In the genomic region with DNA sequence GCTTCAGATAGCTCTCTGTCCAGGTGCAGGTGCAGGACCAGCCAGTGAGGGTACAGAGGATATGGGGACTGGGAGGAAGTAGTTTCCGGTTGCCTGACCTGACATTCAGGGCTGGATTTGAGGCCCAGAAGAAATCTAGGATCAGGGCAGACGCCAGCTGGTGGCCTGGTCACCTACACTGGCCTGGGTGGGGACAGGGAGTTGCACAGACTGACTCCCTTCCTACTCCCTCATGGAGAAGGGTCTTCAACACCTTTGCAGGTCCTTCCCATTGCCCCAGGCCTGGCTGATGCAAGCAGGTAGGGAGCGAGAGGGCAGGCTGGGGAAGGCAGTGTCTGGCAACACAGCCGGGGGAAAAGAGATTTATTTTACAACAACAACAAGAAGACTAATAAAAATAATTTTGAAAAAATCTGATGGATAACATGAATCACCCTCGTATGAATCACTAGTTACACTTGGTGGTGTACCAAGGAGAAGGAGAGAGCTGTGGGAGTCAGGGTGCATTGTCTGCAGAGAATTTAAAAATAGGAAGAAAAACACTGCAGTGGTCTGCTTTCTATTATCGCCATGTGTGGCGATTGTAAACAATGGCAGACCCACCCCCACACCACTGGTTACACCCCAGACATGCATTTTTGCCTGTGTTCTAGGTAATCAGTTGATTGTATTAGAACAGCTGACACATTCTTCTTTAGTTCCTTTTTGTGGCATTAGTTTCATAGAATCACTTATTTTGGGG, we compare ENCODE assay signal across 1 cellular context.
TF ChIP-seq lines count a peak whose summit lies in the region.

No MANE protein-coding gene starts in this region.

TF ChIP-seq in K562, 482 proteins besides CTCF, POLR2A, EP300 and RAD21 (continued from another document and continues in another):
- TF ChIP-seq, protein P1, sequence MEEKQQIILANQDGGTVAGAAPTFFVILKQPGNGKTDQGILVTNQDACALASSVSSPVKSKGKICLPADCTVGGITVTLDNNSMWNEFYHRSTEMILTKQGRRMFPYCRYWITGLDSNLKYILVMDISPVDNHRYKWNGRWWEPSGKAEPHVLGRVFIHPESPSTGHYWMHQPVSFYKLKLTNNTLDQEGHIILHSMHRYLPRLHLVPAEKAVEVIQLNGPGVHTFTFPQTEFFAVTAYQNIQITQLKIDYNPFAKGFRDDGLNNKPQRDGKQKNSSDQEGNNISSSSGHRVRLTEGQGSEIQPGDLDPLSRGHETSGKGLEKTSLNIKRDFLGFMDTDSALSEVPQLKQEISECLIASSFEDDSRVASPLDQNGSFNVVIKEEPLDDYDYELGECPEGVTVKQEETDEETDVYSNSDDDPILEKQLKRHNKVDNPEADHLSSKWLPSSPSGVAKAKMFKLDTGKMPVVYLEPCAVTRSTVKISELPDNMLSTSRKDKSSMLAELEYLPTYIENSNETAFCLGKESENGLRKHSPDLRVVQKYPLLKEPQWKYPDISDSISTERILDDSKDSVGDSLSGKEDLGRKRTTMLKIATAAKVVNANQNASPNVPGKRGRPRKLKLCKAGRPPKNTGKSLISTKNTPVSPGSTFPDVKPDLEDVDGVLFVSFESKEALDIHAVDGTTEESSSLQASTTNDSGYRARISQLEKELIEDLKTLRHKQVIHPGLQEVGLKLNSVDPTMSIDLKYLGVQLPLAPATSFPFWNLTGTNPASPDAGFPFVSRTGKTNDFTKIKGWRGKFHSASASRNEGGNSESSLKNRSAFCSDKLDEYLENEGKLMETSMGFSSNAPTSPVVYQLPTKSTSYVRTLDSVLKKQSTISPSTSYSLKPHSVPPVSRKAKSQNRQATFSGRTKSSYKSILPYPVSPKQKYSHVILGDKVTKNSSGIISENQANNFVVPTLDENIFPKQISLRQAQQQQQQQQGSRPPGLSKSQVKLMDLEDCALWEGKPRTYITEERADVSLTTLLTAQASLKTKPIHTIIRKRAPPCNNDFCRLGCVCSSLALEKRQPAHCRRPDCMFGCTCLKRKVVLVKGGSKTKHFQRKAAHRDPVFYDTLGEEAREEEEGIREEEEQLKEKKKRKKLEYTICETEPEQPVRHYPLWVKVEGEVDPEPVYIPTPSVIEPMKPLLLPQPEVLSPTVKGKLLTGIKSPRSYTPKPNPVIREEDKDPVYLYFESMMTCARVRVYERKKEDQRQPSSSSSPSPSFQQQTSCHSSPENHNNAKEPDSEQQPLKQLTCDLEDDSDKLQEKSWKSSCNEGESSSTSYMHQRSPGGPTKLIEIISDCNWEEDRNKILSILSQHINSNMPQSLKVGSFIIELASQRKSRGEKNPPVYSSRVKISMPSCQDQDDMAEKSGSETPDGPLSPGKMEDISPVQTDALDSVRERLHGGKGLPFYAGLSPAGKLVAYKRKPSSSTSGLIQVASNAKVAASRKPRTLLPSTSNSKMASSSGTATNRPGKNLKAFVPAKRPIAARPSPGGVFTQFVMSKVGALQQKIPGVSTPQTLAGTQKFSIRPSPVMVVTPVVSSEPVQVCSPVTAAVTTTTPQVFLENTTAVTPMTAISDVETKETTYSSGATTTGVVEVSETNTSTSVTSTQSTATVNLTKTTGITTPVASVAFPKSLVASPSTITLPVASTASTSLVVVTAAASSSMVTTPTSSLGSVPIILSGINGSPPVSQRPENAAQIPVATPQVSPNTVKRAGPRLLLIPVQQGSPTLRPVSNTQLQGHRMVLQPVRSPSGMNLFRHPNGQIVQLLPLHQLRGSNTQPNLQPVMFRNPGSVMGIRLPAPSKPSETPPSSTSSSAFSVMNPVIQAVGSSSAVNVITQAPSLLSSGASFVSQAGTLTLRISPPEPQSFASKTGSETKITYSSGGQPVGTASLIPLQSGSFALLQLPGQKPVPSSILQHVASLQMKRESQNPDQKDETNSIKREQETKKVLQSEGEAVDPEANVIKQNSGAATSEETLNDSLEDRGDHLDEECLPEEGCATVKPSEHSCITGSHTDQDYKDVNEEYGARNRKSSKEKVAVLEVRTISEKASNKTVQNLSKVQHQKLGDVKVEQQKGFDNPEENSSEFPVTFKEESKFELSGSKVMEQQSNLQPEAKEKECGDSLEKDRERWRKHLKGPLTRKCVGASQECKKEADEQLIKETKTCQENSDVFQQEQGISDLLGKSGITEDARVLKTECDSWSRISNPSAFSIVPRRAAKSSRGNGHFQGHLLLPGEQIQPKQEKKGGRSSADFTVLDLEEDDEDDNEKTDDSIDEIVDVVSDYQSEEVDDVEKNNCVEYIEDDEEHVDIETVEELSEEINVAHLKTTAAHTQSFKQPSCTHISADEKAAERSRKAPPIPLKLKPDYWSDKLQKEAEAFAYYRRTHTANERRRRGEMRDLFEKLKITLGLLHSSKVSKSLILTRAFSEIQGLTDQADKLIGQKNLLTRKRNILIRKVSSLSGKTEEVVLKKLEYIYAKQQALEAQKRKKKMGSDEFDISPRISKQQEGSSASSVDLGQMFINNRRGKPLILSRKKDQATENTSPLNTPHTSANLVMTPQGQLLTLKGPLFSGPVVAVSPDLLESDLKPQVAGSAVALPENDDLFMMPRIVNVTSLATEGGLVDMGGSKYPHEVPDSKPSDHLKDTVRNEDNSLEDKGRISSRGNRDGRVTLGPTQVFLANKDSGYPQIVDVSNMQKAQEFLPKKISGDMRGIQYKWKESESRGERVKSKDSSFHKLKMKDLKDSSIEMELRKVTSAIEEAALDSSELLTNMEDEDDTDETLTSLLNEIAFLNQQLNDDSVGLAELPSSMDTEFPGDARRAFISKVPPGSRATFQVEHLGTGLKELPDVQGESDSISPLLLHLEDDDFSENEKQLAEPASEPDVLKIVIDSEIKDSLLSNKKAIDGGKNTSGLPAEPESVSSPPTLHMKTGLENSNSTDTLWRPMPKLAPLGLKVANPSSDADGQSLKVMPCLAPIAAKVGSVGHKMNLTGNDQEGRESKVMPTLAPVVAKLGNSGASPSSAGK (IDR thresholded peaks at IDR 0.05): no peak
- TF ChIP-seq IFI16 (CRISPR knock-in tag; IDR thresholded peaks at IDR 0.05): no peak
- no peak for TF ChIP-seq XRCC4 (IDR thresholded peaks at IDR 0.05; ENCODE audit: extremely low read depth, insufficient read depth, insufficient read length)
- TF ChIP-seq E2F3 (CRISPR knock-in tag; IDR thresholded peaks at IDR 0.05): no peak
- TF ChIP-seq JUND (IDR thresholded peaks at IDR 0.05; ENCODE audit: borderline replicate concordance, low read depth, low read length): peak; percentile 24; the same call in 1 of the 2 replicates
- TF ChIP-seq JUND (tag; IDR thresholded peaks at IDR 0.05; ENCODE audit: borderline replicate concordance, low read depth, low read length): no peak; the same call in 2 of the 3 replicates
- no peak for TF ChIP-seq PHB2 (IDR thresholded peaks at IDR 0.05; ENCODE audit: low read depth)
- TF ChIP-seq MIER1 (IDR thresholded peaks at IDR 0.05; ENCODE audit: low read depth): no peak
- peak; percentile 17; the same call in 1 of the 2 replicates for TF ChIP-seq CBFA2T3 (IDR thresholded peaks at IDR 0.05)
- TF ChIP-seq, protein P2, sequence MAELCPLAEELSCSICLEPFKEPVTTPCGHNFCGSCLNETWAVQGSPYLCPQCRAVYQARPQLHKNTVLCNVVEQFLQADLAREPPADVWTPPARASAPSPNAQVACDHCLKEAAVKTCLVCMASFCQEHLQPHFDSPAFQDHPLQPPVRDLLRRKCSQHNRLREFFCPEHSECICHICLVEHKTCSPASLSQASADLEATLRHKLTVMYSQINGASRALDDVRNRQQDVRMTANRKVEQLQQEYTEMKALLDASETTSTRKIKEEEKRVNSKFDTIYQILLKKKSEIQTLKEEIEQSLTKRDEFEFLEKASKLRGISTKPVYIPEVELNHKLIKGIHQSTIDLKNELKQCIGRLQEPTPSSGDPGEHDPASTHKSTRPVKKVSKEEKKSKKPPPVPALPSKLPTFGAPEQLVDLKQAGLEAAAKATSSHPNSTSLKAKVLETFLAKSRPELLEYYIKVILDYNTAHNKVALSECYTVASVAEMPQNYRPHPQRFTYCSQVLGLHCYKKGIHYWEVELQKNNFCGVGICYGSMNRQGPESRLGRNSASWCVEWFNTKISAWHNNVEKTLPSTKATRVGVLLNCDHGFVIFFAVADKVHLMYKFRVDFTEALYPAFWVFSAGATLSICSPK (IDR thresholded peaks at IDR 0.05; ENCODE audit: borderline replicate concordance): no peak
- no peak for TF ChIP-seq HMG20B (CRISPR knock-in tag; IDR thresholded peaks at IDR 0.05)
- TF ChIP-seq HDAC2 (IDR thresholded peaks at IDR 0.05): no peak
- no peak for TF ChIP-seq NR2C2 (CRISPR knock-in tag; IDR thresholded peaks at IDR 0.05)
- no peak for TF ChIP-seq NR2C2 (tag; IDR thresholded peaks at IDR 0.05)
- TF ChIP-seq, protein P3, sequence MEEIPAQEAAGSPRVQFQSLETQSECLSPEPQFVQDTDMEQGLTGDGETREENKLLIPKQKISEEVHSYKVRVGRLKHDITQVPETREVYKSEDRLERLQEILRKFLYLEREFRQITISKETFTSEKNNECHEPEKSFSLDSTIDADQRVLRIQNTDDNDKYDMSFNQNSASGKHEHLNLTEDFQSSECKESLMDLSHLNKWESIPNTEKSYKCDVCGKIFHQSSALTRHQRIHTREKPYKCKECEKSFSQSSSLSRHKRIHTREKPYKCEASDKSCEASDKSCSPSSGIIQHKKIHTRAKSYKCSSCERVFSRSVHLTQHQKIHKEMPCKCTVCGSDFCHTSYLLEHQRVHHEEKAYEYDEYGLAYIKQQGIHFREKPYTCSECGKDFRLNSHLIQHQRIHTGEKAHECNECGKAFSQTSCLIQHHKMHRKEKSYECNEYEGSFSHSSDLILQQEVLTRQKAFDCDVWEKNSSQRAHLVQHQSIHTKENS (CRISPR knock-in tag; IDR thresholded peaks at IDR 0.05): no peak
- TF ChIP-seq ZNF212 (CRISPR knock-in tag; IDR thresholded peaks at IDR 0.05): no peak
- TF ChIP-seq, protein P4, sequence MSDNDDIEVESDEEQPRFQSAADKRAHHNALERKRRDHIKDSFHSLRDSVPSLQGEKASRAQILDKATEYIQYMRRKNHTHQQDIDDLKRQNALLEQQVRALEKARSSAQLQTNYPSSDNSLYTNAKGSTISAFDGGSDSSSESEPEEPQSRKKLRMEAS (CRISPR knock-in tag; IDR thresholded peaks at IDR 0.05): 0 out of 2 replicates have a peak, but pooled peaks have one; percentile 28
- TF ChIP-seq BCL6 (CRISPR knock-in tag; IDR thresholded peaks at IDR 0.05): no peak
- TF ChIP-seq, protein P5, sequence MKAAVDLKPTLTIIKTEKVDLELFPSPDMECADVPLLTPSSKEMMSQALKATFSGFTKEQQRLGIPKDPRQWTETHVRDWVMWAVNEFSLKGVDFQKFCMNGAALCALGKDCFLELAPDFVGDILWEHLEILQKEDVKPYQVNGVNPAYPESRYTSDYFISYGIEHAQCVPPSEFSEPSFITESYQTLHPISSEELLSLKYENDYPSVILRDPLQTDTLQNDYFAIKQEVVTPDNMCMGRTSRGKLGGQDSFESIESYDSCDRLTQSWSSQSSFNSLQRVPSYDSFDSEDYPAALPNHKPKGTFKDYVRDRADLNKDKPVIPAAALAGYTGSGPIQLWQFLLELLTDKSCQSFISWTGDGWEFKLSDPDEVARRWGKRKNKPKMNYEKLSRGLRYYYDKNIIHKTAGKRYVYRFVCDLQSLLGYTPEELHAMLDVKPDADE (conservative IDR thresholded peaks at IDR 0.05; ENCODE audit: control insufficient read depth, low read depth, low read length): no peak
- TF ChIP-seq, protein P6, sequence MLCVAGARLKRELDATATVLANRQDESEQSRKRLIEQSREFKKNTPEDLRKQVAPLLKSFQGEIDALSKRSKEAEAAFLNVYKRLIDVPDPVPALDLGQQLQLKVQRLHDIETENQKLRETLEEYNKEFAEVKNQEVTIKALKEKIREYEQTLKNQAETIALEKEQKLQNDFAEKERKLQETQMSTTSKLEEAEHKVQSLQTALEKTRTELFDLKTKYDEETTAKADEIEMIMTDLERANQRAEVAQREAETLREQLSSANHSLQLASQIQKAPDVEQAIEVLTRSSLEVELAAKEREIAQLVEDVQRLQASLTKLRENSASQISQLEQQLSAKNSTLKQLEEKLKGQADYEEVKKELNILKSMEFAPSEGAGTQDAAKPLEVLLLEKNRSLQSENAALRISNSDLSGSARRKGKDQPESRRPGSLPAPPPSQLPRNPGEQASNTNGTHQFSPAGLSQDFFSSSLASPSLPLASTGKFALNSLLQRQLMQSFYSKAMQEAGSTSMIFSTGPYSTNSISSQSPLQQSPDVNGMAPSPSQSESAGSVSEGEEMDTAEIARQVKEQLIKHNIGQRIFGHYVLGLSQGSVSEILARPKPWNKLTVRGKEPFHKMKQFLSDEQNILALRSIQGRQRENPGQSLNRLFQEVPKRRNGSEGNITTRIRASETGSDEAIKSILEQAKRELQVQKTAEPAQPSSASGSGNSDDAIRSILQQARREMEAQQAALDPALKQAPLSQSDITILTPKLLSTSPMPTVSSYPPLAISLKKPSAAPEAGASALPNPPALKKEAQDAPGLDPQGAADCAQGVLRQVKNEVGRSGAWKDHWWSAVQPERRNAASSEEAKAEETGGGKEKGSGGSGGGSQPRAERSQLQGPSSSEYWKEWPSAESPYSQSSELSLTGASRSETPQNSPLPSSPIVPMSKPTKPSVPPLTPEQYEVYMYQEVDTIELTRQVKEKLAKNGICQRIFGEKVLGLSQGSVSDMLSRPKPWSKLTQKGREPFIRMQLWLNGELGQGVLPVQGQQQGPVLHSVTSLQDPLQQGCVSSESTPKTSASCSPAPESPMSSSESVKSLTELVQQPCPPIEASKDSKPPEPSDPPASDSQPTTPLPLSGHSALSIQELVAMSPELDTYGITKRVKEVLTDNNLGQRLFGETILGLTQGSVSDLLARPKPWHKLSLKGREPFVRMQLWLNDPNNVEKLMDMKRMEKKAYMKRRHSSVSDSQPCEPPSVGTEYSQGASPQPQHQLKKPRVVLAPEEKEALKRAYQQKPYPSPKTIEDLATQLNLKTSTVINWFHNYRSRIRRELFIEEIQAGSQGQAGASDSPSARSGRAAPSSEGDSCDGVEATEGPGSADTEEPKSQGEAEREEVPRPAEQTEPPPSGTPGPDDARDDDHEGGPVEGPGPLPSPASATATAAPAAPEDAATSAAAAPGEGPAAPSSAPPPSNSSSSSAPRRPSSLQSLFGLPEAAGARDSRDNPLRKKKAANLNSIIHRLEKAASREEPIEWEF (CRISPR knock-in tag; IDR thresholded peaks at IDR 0.05): no peak
- TF ChIP-seq, protein P7, sequence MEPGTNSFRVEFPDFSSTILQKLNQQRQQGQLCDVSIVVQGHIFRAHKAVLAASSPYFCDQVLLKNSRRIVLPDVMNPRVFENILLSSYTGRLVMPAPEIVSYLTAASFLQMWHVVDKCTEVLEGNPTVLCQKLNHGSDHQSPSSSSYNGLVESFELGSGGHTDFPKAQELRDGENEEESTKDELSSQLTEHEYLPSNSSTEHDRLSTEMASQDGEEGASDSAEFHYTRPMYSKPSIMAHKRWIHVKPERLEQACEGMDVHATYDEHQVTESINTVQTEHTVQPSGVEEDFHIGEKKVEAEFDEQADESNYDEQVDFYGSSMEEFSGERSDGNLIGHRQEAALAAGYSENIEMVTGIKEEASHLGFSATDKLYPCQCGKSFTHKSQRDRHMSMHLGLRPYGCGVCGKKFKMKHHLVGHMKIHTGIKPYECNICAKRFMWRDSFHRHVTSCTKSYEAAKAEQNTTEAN (CRISPR knock-in tag; IDR thresholded peaks at IDR 0.05): no peak
- TF ChIP-seq, protein P8, sequence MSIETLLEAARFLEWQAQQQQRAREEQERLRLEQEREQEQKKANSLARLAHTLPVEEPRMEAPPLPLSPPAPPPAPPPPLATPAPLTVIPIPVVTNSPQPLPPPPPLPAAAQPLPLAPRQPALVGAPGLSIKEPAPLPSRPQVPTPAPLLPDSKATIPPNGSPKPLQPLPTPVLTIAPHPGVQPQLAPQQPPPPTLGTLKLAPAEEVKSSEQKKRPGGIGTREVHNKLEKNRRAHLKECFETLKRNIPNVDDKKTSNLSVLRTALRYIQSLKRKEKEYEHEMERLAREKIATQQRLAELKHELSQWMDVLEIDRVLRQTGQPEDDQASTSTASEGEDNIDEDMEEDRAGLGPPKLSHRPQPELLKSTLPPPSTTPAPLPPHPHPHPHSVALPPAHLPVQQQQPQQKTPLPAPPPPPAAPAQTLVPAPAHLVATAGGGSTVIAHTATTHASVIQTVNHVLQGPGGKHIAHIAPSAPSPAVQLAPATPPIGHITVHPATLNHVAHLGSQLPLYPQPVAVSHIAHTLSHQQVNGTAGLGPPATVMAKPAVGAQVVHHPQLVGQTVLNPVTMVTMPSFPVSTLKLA (conservative IDR thresholded peaks at IDR 0.05): peak in 1 of 2 experiments; percentile 40; a peak in 1 of 4 replicates
